1 cellular context compared by ENCODE assay signal in genomic region chr10:70784476-70784875, GRCh38.
TF ChIP-seq lines count a peak whose summit lies in the region.

No MANE protein-coding gene starts in this region.

TF ChIP-seq in SK-N-SH, 30 proteins besides CTCF, POLR2A, EP300 and RAD21 (continued from another document):
- TF ChIP-seq REST (IDR thresholded peaks at IDR 0.05; ENCODE audit: low read depth, low read length) (no peak), POLR2AphosphoS5 (IDR thresholded peaks at IDR 0.05; ENCODE audit: low read depth, low read length) (no peak), MEF2A (IDR thresholded peaks at IDR 0.05; ENCODE audit: borderline replicate concordance, low read depth) (no peak), TCF12 (IDR thresholded peaks at IDR 0.05) (no peak)
